In the genomic region with DNA sequence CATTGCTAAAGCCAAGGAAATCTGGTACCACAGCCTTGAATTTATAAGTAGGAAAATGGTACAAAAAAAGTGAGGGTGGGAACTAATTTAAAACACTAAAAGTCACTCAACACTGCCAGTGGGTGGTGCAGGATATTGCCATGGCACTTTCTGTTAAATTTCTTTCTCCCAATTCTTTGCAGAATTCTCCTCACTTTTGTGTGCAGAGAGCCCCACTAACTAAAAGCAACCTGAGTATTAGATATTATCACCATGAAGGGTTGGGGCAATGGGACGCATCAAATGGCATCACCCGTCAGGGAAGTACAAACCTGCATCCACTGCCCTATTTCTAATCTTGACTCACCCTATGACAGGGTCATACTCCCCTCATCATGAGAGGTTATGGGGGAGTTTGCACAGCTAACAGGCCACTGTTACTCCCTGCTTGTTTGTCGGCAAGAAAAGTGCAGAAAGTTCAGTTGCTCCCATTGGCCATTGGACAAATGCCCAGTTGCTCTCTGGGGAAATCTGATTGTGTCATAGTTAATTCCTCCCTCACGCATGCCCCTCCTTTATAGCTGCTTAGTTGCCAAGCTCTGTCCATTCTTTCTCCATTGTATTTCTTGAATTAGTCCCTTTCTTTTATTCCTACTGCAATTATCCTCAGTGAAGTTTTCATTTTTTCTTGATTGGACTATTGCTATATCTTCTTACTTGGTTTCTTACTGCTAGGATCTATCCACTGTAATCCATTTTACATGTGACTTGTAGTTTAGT, we compare ENCODE assay signal across 12 cellular contexts.
DNase-seq lines count a peak whose midpoint lies in the region; ATAC-seq and TF ChIP-seq lines count a peak whose summit lies in the region.
"Had no signal": no experiment of that assay in that cellular context is flagged by ENCODE, and none has a peak within 500 bp of the region (broad histone marks: within the 10 kb centered on the region; RNA-seq: fewer than 3 reads in every experiment).

No MANE protein-coding gene starts in this region.

- no peak overlapping the region for H3K4me3 ChIP-seq in thyroid gland (replicated peaks in 1 of 3)
- H3K4me3 ChIP-seq: stomach had no signal

- peaks cover 44 to 61% of the 10 kb centered on the region in 2 donors for H3K4me1 ChIP-seq in thyroid gland

- no peaks in the 10 kb centered on the region for H3K36me3 ChIP-seq in thyroid gland
- H3K36me3 ChIP-seq: stomach had no signal

- no peak for TF ChIP-seq CTCF in thyroid gland (IDR thresholded peaks at IDR 0.05)

- no peak for ATAC-seq in activated naive CD8-positive, alpha-beta T cell treated with anti-CD3 and anti-CD28 coated beads, Interleukin-2, amount 50 U/mL, for 24 hours
- no peak for ATAC-seq in GM19463 (IDR thresholded peaks at IDR 0.05; ENCODE audit: unreplicated experiment)

- H3K27me3 ChIP-seq in thyroid gland: no peaks in the 10 kb centered on the region
- H3K27me3 ChIP-seq: stomach had no signal

- no peak for TF ChIP-seq POLR2A in thyroid gland (IDR thresholded peaks at IDR 0.05)

- H3K9me3 Mint-ChIP-seq in activated naive CD8-positive, alpha-beta T cell treated with anti-CD3 and anti-CD28 coated beads, Interleukin-2, amount 50 U/mL, for 24 hours: no peaks in the 10 kb centered on the region
- H3K9me3 Mint-ChIP-seq: activated CD4-positive, alpha-beta T cell treated with anti-CD3 and anti-CD28 coated beads, Interleukin-2, amount 10 ng/mL, durations not matched to agents 7 days and 5 days had no signal

- intact Hi-C loops in thyroid gland (cut with DNase I): loop anchor here (5.0 kb wide), 2 partner anchors 107 to 552 kb away; no protein-coding TSS in a partner anchor

- no peaks in the 10 kb centered on the region for H3K4me1 Mint-ChIP-seq in activated naive CD8-positive, alpha-beta T cell treated with anti-CD3 and anti-CD28 coated beads, Interleukin-2, amount 50 U/mL, for 24 hours
- H3K4me1 Mint-ChIP-seq: activated CD4-positive, alpha-beta T cell treated with anti-CD3 and anti-CD28 coated beads, Interleukin-2, amount 10 ng/mL, durations not matched to agents 7 days and 5 days had no signal

- H3K27ac Mint-ChIP-seq in activated naive CD8-positive, alpha-beta T cell treated with anti-CD3 and anti-CD28 coated beads, Interleukin-2, amount 50 U/mL, for 24 hours: no peak overlapping the region
- H3K27ac Mint-ChIP-seq: activated CD4-positive, alpha-beta T cell treated with anti-CD3 and anti-CD28 coated beads, Interleukin-2, amount 10 ng/mL, durations not matched to agents 7 days and 5 days had no signal

- H3K36me3 Mint-ChIP-seq in activated naive CD8-positive, alpha-beta T cell treated with anti-CD3 and anti-CD28 coated beads, Interleukin-2, amount 50 U/mL, for 24 hours (ENCODE audit: low read depth): no peaks in the 10 kb centered on the region

- 36 to 46% methylated on average over 4 of the region's 4 CpGs for WGBS in thyroid gland, 2 donors

- H3K27ac ChIP-seq in caudate nucleus (ENCODE audit: low read depth, low read length) (peak overlapping the region; percentile 95), thyroid gland (peak overlapping the region; percentile 81 to 93 (median 88))

- H3K9me3 ChIP-seq in thyroid gland: no peaks in the 10 kb centered on the region
- H3K9me3 ChIP-seq: stomach had no signal

- DNase-seq in M059J (ENCODE audit: low read depth) (peak; percentile 90), caudate nucleus (lab: John Stamatoyannopoulos, UW) (peak in 47 of 61 donors; percentile 6 to 77 (median 50)), kidney tubule cell (ENCODE audit: low spot score) (peak; percentile 17), thyroid gland (peak; percentile 76 to 78), NCI-H748 treated with DMSO at 0.1 percent for 48 hours (lab: John Stamatoyannopoulos, UW) (no peak), HT-29 (ENCODE audit: low spot score) (no peak)
- DNase-seq in activated naive CD8-positive, alpha-beta T cell treated with anti-CD3 and anti-CD28 coated beads, Interleukin-2, amount 50 U/mL, for 24 hours: no peak
- DNase-seq: activated CD4-positive, alpha-beta T cell treated with anti-CD3 and anti-CD28 coated beads, Interleukin-2, amount 10 ng/mL, durations not matched to agents 7 days and 5 days; effector CD4-positive, alpha-beta T cell; stomach had no signal

- no peak overlapping the region for H3K4me3 Mint-ChIP-seq in activated naive CD8-positive, alpha-beta T cell treated with anti-CD3 and anti-CD28 coated beads, Interleukin-2, amount 50 U/mL, for 24 hours
- H3K4me3 Mint-ChIP-seq: activated CD4-positive, alpha-beta T cell treated with anti-CD3 and anti-CD28 coated beads, Interleukin-2, amount 10 ng/mL, durations not matched to agents 7 days and 5 days; neural crest cell had no signal

- H3K27me3 Mint-ChIP-seq in activated naive CD8-positive, alpha-beta T cell treated with anti-CD3 and anti-CD28 coated beads, Interleukin-2, amount 50 U/mL, for 24 hours: peaks cover 6% of the 10 kb centered on the region

Comparison
In these comparisons a context has a peak if more than half of its experiments do, and no peak if none do; other contexts are left out.
1. DNase-seq: peak in M059J (single experiment), caudate nucleus (47 of 61), kidney tubule cell (single experiment) and thyroid gland (2 of 2); none in activated naive CD8-positive, alpha-beta T cell treated with anti-CD3 and anti-CD28 coated beads, Interleukin-2, amount 50 U/mL, for 24 hours (single experiment), NCI-H748 treated with DMSO at 0.1 percent for 48 hours (single experiment) and HT-29 (single experiment).